ENCODE assay signal across 16 cellular contexts in genomic region chr9:137715321-137715720, GRCh38.
DNase-seq lines count a peak whose midpoint lies in the region; ATAC-seq and TF ChIP-seq lines count a peak whose summit lies in the region.
"Had no signal": no experiment of that assay in that cellular context is flagged by ENCODE, and none has a peak within 500 bp of the region (broad histone marks: within the 10 kb centered on the region; RNA-seq: fewer than 3 reads in every experiment).

No MANE protein-coding gene starts in this region.

- CTCF ChIA-PET in activated CD8-positive, alpha-beta T cell treated with anti-CD3 and anti-CD28 coated beads for 36 hours (lab: Charles Lee): no interaction called here

- no peak overlapping the region for H3K27ac ChIP-seq in lower lobe of right lung
- H3K27ac ChIP-seq: body of pancreas had no signal

- no peak overlapping the region for H3K4me3 ChIP-seq in lower lobe of right lung
- H3K4me3 ChIP-seq: body of pancreas, GM23338 had no signal

- no peaks in the 10 kb centered on the region for H3K27me3 Mint-ChIP-seq in stimulated activated naive CD8-positive, alpha-beta T cell treated with anti-CD3 and anti-CD28 coated beads, Interleukin-15, Interleukin-2, amounts not matched to agents 100 ng/mL and 50 ng/mL, for 24 hours
- H3K27me3 Mint-ChIP-seq in stimulated activated naive CD8-positive, alpha-beta T cell treated with anti-CD3 and anti-CD28 coated beads, Interleukin-15, amount 100 ng/mL, for 72 hours: no peaks in the 10 kb centered on the region
- no peaks in the 10 kb centered on the region for H3K27me3 Mint-ChIP-seq in activated CD8-positive, alpha-beta T cell treated with anti-CD3 and anti-CD28 coated beads for 36 hours

- H3K27me3 ChIP-seq in lower lobe of right lung (ENCODE audit: low read depth): no peaks in the 10 kb centered on the region
- H3K27me3 ChIP-seq: body of pancreas had no signal

- peaks cover 26% of the 10 kb centered on the region for H3K4me1 Mint-ChIP-seq in stimulated activated naive CD8-positive, alpha-beta T cell treated with anti-CD3 and anti-CD28 coated beads, Interleukin-15, Interleukin-2, amounts not matched to agents 100 ng/mL and 50 ng/mL, for 24 hours (ENCODE audit: low read depth)
- peaks cover 27% of the 10 kb centered on the region for H3K4me1 Mint-ChIP-seq in stimulated activated naive CD8-positive, alpha-beta T cell treated with anti-CD3 and anti-CD28 coated beads, Interleukin-15, amount 100 ng/mL, for 72 hours
- H3K4me1 Mint-ChIP-seq in activated CD8-positive, alpha-beta T cell treated with anti-CD3 and anti-CD28 coated beads for 36 hours (ENCODE audit: low read depth): peaks cover 35% of the 10 kb centered on the region
- H3K4me1 Mint-ChIP-seq: GM23338 had no signal

- ATAC-seq in stimulated activated naive CD8-positive, alpha-beta T cell treated with anti-CD3 and anti-CD28 coated beads, Interleukin-15, amount 100 ng/mL, for 72 hours: no peak
- no peak for ATAC-seq in activated CD8-positive, alpha-beta T cell treated with anti-CD3 and anti-CD28 coated beads for 36 hours
- peak; percentile 26 for ATAC-seq in left colon
- ATAC-seq in GM21737 (IDR thresholded peaks at IDR 0.05; ENCODE audit: unreplicated experiment): no peak
- ATAC-seq in lower lobe of right lung: no peak
- ATAC-seq: body of pancreas, GM23338 had no signal

- intact Hi-C loops in activated CD8-positive, alpha-beta T cell treated with anti-CD3 and anti-CD28 coated beads for 36 hours (cut with micrococcal nuclease): no loop called here
- intact Hi-C loops in left colon (cut with DNase I, micrococcal nuclease): no loop called here
- intact Hi-C loops in lower lobe of right lung (cut with DNase I): no loop called here

- DNase-seq in stimulated activated naive CD8-positive, alpha-beta T cell treated with anti-CD3 and anti-CD28 coated beads, Interleukin-15, amount 100 ng/mL, for 72 hours: no peak
- no peak for DNase-seq in activated CD8-positive, alpha-beta T cell treated with anti-CD3 and anti-CD28 coated beads for 36 hours
- DNase-seq in left colon (no peak), ureter (ENCODE audit: low spot score) (peak; percentile 56), RKO (ENCODE audit: low spot score) (no peak), lower lobe of right lung (no peak)
- DNase-seq: activated T-cell treated with anti-CD3 and anti-CD28 coated beads for 4 hours, C1 segment of cervical spinal cord, GF-D8, Kasumi-1, NCI-H187 treated with DMSO at 0.1 percent for 48 hours, NCI-H748 treated with DMSO at 0.1 percent for 48 hours had no signal

- peaks cover 57% of the 10 kb centered on the region for H3K36me3 ChIP-seq in lower lobe of right lung

- POLR2A ChIA-PET in activated CD8-positive, alpha-beta T cell treated with anti-CD3 and anti-CD28 coated beads for 36 hours (lab: Charles Lee): no interaction called here

- H3K9me3 Mint-ChIP-seq in stimulated activated naive CD8-positive, alpha-beta T cell treated with anti-CD3 and anti-CD28 coated beads, Interleukin-15, Interleukin-2, amounts not matched to agents 100 ng/mL and 50 ng/mL, for 24 hours: peaks cover 15% of the 10 kb centered on the region
- H3K9me3 Mint-ChIP-seq in stimulated activated naive CD8-positive, alpha-beta T cell treated with anti-CD3 and anti-CD28 coated beads, Interleukin-15, amount 100 ng/mL, for 72 hours: peaks cover 10 to 38% of the 10 kb centered on the region in 2 donors
- H3K9me3 Mint-ChIP-seq in activated CD8-positive, alpha-beta T cell treated with anti-CD3 and anti-CD28 coated beads for 36 hours: peaks cover 32% of the 10 kb centered on the region

- H3K4me3 Mint-ChIP-seq in stimulated activated naive CD8-positive, alpha-beta T cell treated with anti-CD3 and anti-CD28 coated beads, Interleukin-15, Interleukin-2, amounts not matched to agents 100 ng/mL and 50 ng/mL, for 24 hours: no peak overlapping the region
- H3K4me3 Mint-ChIP-seq in stimulated activated naive CD8-positive, alpha-beta T cell treated with anti-CD3 and anti-CD28 coated beads, Interleukin-15, amount 100 ng/mL, for 72 hours: no peak overlapping the region
- H3K4me3 Mint-ChIP-seq in activated CD8-positive, alpha-beta T cell treated with anti-CD3 and anti-CD28 coated beads for 36 hours: peak overlapping the region; percentile 19
- H3K4me3 Mint-ChIP-seq: GM23338 had no signal

- H3K9me3 ChIP-seq in lower lobe of right lung: peaks cover 4% of the 10 kb centered on the region
- H3K9me3 ChIP-seq: body of pancreas had no signal

- peaks cover 80% of the 10 kb centered on the region for H3K36me3 Mint-ChIP-seq in stimulated activated naive CD8-positive, alpha-beta T cell treated with anti-CD3 and anti-CD28 coated beads, Interleukin-15, Interleukin-2, amounts not matched to agents 100 ng/mL and 50 ng/mL, for 24 hours (ENCODE audit: low read depth)
- H3K36me3 Mint-ChIP-seq in activated CD8-positive, alpha-beta T cell treated with anti-CD3 and anti-CD28 coated beads for 36 hours (ENCODE audit: low read depth): peaks cover 72% of the 10 kb centered on the region

- TF ChIP-seq CTCF in activated CD8-positive, alpha-beta T cell treated with anti-CD3 and anti-CD28 coated beads for 36 hours (IDR thresholded peaks at IDR 0.05): no peak
- no peak for TF ChIP-seq CTCF in lower lobe of right lung (IDR thresholded peaks at IDR 0.05)

- H3K27ac Mint-ChIP-seq in stimulated activated naive CD8-positive, alpha-beta T cell treated with anti-CD3 and anti-CD28 coated beads, Interleukin-15, Interleukin-2, amounts not matched to agents 100 ng/mL and 50 ng/mL, for 24 hours: peak overlapping the region; percentile 83
- peak overlapping the region in 1 of 2 donors; percentile 92 for H3K27ac Mint-ChIP-seq in stimulated activated naive CD8-positive, alpha-beta T cell treated with anti-CD3 and anti-CD28 coated beads, Interleukin-15, amount 100 ng/mL, for 72 hours
- peak overlapping the region; percentile 78 for H3K27ac Mint-ChIP-seq in activated CD8-positive, alpha-beta T cell treated with anti-CD3 and anti-CD28 coated beads for 36 hours
- H3K27ac Mint-ChIP-seq: GM23338 had no signal

- H3K4me1 ChIP-seq in lower lobe of right lung: no peaks in the 10 kb centered on the region
- H3K4me1 ChIP-seq: body of pancreas had no signal
